Comparison of ENCODE assay signal across 18 cellular contexts in genomic region chr6:32615885-32616532, GRCh38. TPM values are rescaled to one million over a fixed set of nuclear protein-coding genes. Genes with fewer than 3 reads are reported as not detected.
DNase-seq lines count a peak whose midpoint lies in the region; ATAC-seq and TF ChIP-seq lines count a peak whose summit lies in the region.
"Had no signal": no experiment of that assay in that cellular context is flagged by ENCODE, and none has a peak within 500 bp of the region (broad histone marks: within the 10 kb centered on the region; RNA-seq: fewer than 3 reads in every experiment).

No MANE protein-coding gene starts in this region.

- CTCF ChIA-PET in Caco-2 (lab: Charles Lee), result no interaction called here

- no peak for DNase-seq in activated T-cell treated with anti-CD3 and anti-CD28 coated beads, Interleukin-2, amount 50 U/mL, for 24 hours
- no peak for DNase-seq in activated T-cell treated with anti-CD3 and anti-CD28 coated beads, Interleukin-2, amount 50 U/mL, for 1 hour
- DNase-seq in Caco-2, result no peak
- DNase-seq in stimulated activated effector memory CD8-positive, alpha-beta T cell treated with anti-CD3 and anti-CD28 coated beads, Interleukin-12 subunit alpha, Interleukin-12 subunit beta, amount 100 ng/mL, for 72 hours (ENCODE audit: low spot score in 2 of 2), result no peak
- no peak for DNase-seq in foreskin melanocyte
- no peak for DNase-seq in hypothalamus (lab: John Stamatoyannopoulos, UW)
- DNase-seq: DMS79, H7, MM.1S, NCI-H1092 treated with DMSO at 0.1 percent for 48 hours, NCI-H2081 treated with DMSO at 0.1 percent for 48 hours, NCI-H524, Peyer's patch had no signal

- POLR2A ChIA-PET in Caco-2 (lab: Charles Lee), result no interaction called here

- H3K4me1 ChIP-seq in Caco-2, result no peaks in the 10 kb centered on the region
- H3K4me1 ChIP-seq: A549, Peyer's patch had no signal

- ATAC-seq in activated T-helper 17 cell treated with anti-CD3 and anti-CD28 coated beads, Interleukin-2, amount 50 U/mL, for 72 hours (replicated peaks), result peak; percentile 70
- ATAC-seq in stimulated activated effector memory CD8-positive, alpha-beta T cell treated with anti-CD3 and anti-CD28 coated beads, Interleukin-12 subunit alpha, Interleukin-12 subunit beta, amount 100 ng/mL, for 72 hours, result no peak
- no peak for ATAC-seq in GM18868 (IDR thresholded peaks at IDR 0.05; ENCODE audit: unreplicated experiment)
- ATAC-seq: A549, Right ventricle myocardium inferior had no signal

- no peaks in the 10 kb centered on the region for H3K27me3 ChIP-seq in Caco-2 (replicated peaks; ENCODE audit: control insufficient read depth, insufficient read depth, low read length)
- H3K27me3 ChIP-seq: Peyer's patch had no signal

- H3K4me3 Mint-ChIP-seq in activated T-cell treated with anti-CD3 and anti-CD28 coated beads, Interleukin-2, amount 50 U/mL, for 24 hours, result no peak overlapping the region
- H3K4me3 Mint-ChIP-seq in Caco-2 (ENCODE audit: unreplicated experiment), result peak overlapping the region; percentile 52
- no peak overlapping the region for H3K4me3 Mint-ChIP-seq in activated T-helper 17 cell treated with anti-CD3 and anti-CD28 coated beads, Interleukin-2, amount 50 U/mL, for 72 hours
- H3K4me3 Mint-ChIP-seq in stimulated activated effector memory CD8-positive, alpha-beta T cell treated with anti-CD3 and anti-CD28 coated beads, Interleukin-12 subunit alpha, Interleukin-12 subunit beta, amount 100 ng/mL, for 72 hours, result no peak overlapping the region
- H3K4me3 Mint-ChIP-seq: CD14-positive monocyte had no signal

- no peak overlapping the region for H3K4me3 ChIP-seq in Caco-2 (ENCODE audit: low read depth, low read length)
- H3K4me3 ChIP-seq: A549, Peyer's patch had no signal

- intact Hi-C loops in Caco-2 (cut with micrococcal nuclease; ENCODE audit: unreplicated experiment), result no loop called here

- H3K27me3 Mint-ChIP-seq in activated T-cell treated with anti-CD3 and anti-CD28 coated beads, Interleukin-2, amount 50 U/mL, for 24 hours, result no peaks in the 10 kb centered on the region
- H3K27me3 Mint-ChIP-seq in Caco-2 (ENCODE audit: insufficient read depth, unreplicated experiment), result no peaks in the 10 kb centered on the region
- no peaks in the 10 kb centered on the region for H3K27me3 Mint-ChIP-seq in activated T-helper 17 cell treated with anti-CD3 and anti-CD28 coated beads, Interleukin-2, amount 50 U/mL, for 72 hours

- H3K27ac Mint-ChIP-seq in activated T-cell treated with anti-CD3 and anti-CD28 coated beads, Interleukin-2, amount 50 U/mL, for 24 hours, result peak overlapping the region; percentile 82
- H3K27ac Mint-ChIP-seq in Caco-2 (ENCODE audit: unreplicated experiment), result no peak overlapping the region
- peak overlapping the region; percentile 12 for H3K27ac Mint-ChIP-seq in activated T-helper 17 cell treated with anti-CD3 and anti-CD28 coated beads, Interleukin-2, amount 50 U/mL, for 72 hours
- H3K27ac Mint-ChIP-seq in stimulated activated effector memory CD8-positive, alpha-beta T cell treated with anti-CD3 and anti-CD28 coated beads, Interleukin-12 subunit alpha, Interleukin-12 subunit beta, amount 100 ng/mL, for 72 hours, result peak overlapping the region; percentile 24

- H3K36me3 Mint-ChIP-seq in activated T-cell treated with anti-CD3 and anti-CD28 coated beads, Interleukin-2, amount 50 U/mL, for 24 hours (ENCODE audit: low read depth), result no peaks in the 10 kb centered on the region
- H3K36me3 Mint-ChIP-seq in Caco-2 (ENCODE audit: insufficient read depth, unreplicated experiment), result no peaks in the 10 kb centered on the region
- no peaks in the 10 kb centered on the region for H3K36me3 Mint-ChIP-seq in activated T-helper 17 cell treated with anti-CD3 and anti-CD28 coated beads, Interleukin-2, amount 50 U/mL, for 72 hours (ENCODE audit: low read depth)
- no peaks in the 10 kb centered on the region for H3K36me3 Mint-ChIP-seq in stimulated activated effector memory CD8-positive, alpha-beta T cell treated with anti-CD3 and anti-CD28 coated beads, Interleukin-12 subunit alpha, Interleukin-12 subunit beta, amount 100 ng/mL, for 72 hours

- H3K36me3 ChIP-seq in Caco-2 (ENCODE audit: control insufficient read depth, insufficient read depth, low read length), result no peaks in the 10 kb centered on the region
- H3K36me3 ChIP-seq: Peyer's patch had no signal

- H3K9me3 Mint-ChIP-seq in activated T-cell treated with anti-CD3 and anti-CD28 coated beads, Interleukin-2, amount 50 U/mL, for 24 hours, result peaks cover 17% of the 10 kb centered on the region
- peaks cover 10% of the 10 kb centered on the region for H3K9me3 Mint-ChIP-seq in Caco-2 (ENCODE audit: unreplicated experiment)
- no peaks in the 10 kb centered on the region for H3K9me3 Mint-ChIP-seq in activated T-helper 17 cell treated with anti-CD3 and anti-CD28 coated beads, Interleukin-2, amount 50 U/mL, for 72 hours
- peaks cover 5% of the 10 kb centered on the region for H3K9me3 Mint-ChIP-seq in stimulated activated effector memory CD8-positive, alpha-beta T cell treated with anti-CD3 and anti-CD28 coated beads, Interleukin-12 subunit alpha, Interleukin-12 subunit beta, amount 100 ng/mL, for 72 hours

- TF ChIP-seq CTCF in Caco-2 (IDR thresholded peaks at IDR 0.05; ENCODE audit: insufficient read depth in 1 of 2, low read depth in 1 of 2, low read length in 1 of 2, severe bottlenecking in 1 of 2, unreplicated experiment in 1 of 2), result no peak

- no peaks in the 10 kb centered on the region for H3K9me3 ChIP-seq in Caco-2
- H3K9me3 ChIP-seq: A549, Peyer's patch had no signal

- BruUV-seq in Caco-2 (replicated peaks; lab: Mats Ljungman, UMichigan), result no TSS peak

- H3K4me1 Mint-ChIP-seq in activated T-cell treated with anti-CD3 and anti-CD28 coated beads, Interleukin-2, amount 50 U/mL, for 24 hours (ENCODE audit: low read depth), result peaks cover 31% of the 10 kb centered on the region
- peaks cover 14% of the 10 kb centered on the region for H3K4me1 Mint-ChIP-seq in Caco-2 (ENCODE audit: low read depth, unreplicated experiment)
- peaks cover 13% of the 10 kb centered on the region for H3K4me1 Mint-ChIP-seq in activated T-helper 17 cell treated with anti-CD3 and anti-CD28 coated beads, Interleukin-2, amount 50 U/mL, for 72 hours
- H3K4me1 Mint-ChIP-seq in stimulated activated effector memory CD8-positive, alpha-beta T cell treated with anti-CD3 and anti-CD28 coated beads, Interleukin-12 subunit alpha, Interleukin-12 subunit beta, amount 100 ng/mL, for 72 hours, result peaks cover 9% of the 10 kb centered on the region

RNA-seq across cellular contexts. Expression of gene HLA-DQA1, which starts 21.2 kb away (rescaled TPM):
- not detected in 2 replicates for total RNA-seq in Caco-2 (2022)
- total RNA-seq in activated T-helper 17 cell treated with anti-CD3 and anti-CD28 coated beads, Interleukin-2, amount 50 U/mL, for 72 hours, result 10 to 100 TPM in 1 of 2 donors, 1 to 10 TPM in 1; 1.1 to 11.6 TPM
- total RNA-seq: H7 had no signal

RNA-seq across cellular contexts. Expression of gene HLA-DRB1, which starts 26.4 kb away (rescaled TPM):
- total RNA-seq in Caco-2 (2022), result not detected in 2 replicates
- total RNA-seq in activated T-helper 17 cell treated with anti-CD3 and anti-CD28 coated beads, Interleukin-2, amount 50 U/mL, for 72 hours, result 100 to 1,000 TPM in 1 of 2 donors, 10 to 100 TPM in 1; 11.4 to 109 TPM

RNA-seq across cellular contexts. Expression of gene HLA-DQB1, which starts 50.4 kb away (rescaled TPM):
- not detected in 2 replicates for total RNA-seq in Caco-2 (2022)
- 10 to 100 TPM in 1 of 2 donors, 1 to 10 TPM in 1; 3.4 to 25.5 TPM for total RNA-seq in activated T-helper 17 cell treated with anti-CD3 and anti-CD28 coated beads, Interleukin-2, amount 50 U/mL, for 72 hours

Comparison
In these comparisons a context has a peak if more than half of its experiments do, and no peak if none do; other contexts are left out.
1. RNA of gene HLA-DRB1, which starts 26.4 kb away (total RNA-seq): 11.4 to 109 TPM in activated T-helper 17 cell treated with anti-CD3 and anti-CD28 coated beads, Interleukin-2, amount 50 U/mL, for 72 hours; not detected in Caco-2; every median in the first group is over 10 times any median in the second.